23 cellular contexts compared by ENCODE assay signal in genomic region chr5:66242050-66242449, GRCh38.
"Had no signal": no experiment of that assay in that cellular context is flagged by ENCODE, and none has a peak within 500 bp of the region (broad histone marks: within the 10 kb centered on the region; RNA-seq: fewer than 3 reads in every experiment).

No MANE protein-coding gene starts in this region.

- FAIRE-seq: small intestine, urothelium cell line had no signal

- H3K9me3 ChIP-seq: colonic mucosa, esophagus muscularis mucosa, mucosa of descending colon, ovary, psoas muscle, right lobe of liver, tibial nerve had no signal

- H3K27me3 ChIP-seq: colonic mucosa, esophagus muscularis mucosa, ovary, right lobe of liver, tibial nerve had no signal

- DNase-seq: activated B cell treated with CpG ODN at 0.5 μM for 24 hours; activated CD4-positive, alpha-beta memory T cell treated with anti-CD3 and anti-CD28 coated beads for 36 hours; activated CD4-positive, alpha-beta T cell treated with anti-CD3 and anti-CD28 coated beads for 4 hours; activated T-cell treated with anti-CD3 and anti-CD28 coated beads for 4 hours; colonic mucosa; mesenchymal stem cell; mucosa of descending colon; naive B cell; ovary; psoas muscle; right lobe of liver; small intestine; stimulated activated CD4-positive, alpha-beta T cell treated with anti-CD3 and anti-CD28 coated beads, Interleukin-15, amount 100 ng/mL, for 24 hours; stimulated activated CD4-positive, alpha-beta T cell treated with anti-CD3 and anti-CD28 coated beads, Interleukin-2, amount 100 ng/mL, for 48 hours had no signal

- H3K4me1 ChIP-seq: colonic mucosa, esophagus muscularis mucosa, psoas muscle, right lobe of liver, tibial nerve had no signal

- H3K27ac Mint-ChIP-seq: activated B cell treated with CpG ODN at 0.5 μM for 24 hours; activated CD4-positive, alpha-beta memory T cell treated with anti-CD3 and anti-CD28 coated beads for 36 hours; activated naive CD8-positive, alpha-beta T cell; naive B cell; stimulated activated naive CD8-positive, alpha-beta T cell treated with anti-CD3 and anti-CD28 coated beads, Interleukin-15, Interleukin-2, amounts not matched to agents 100 ng/mL and 50 ng/mL, for 24 hours; T-helper 2 cell treated with Interferon-gamma antibody and Interleukin-4, amounts not matched to agents 5 μg/mL and 100 μg/mL, for 36 hours had no signal

- H3K36me3 ChIP-seq: colonic mucosa, esophagus muscularis mucosa, ovary, right lobe of liver, tibial nerve had no signal

- ATAC-seq: mucosa of descending colon, psoas muscle, right lobe of liver had no signal

- H3K4me3 ChIP-seq: colonic mucosa, esophagus muscularis mucosa, mucosa of descending colon, ovary, psoas muscle, right lobe of liver, tibial nerve had no signal

- H3K4me1 Mint-ChIP-seq: activated B cell treated with CpG ODN at 0.5 μM for 24 hours; central memory CD8-positive, alpha-beta T cell; naive B cell had no signal

- H3K9me3 Mint-ChIP-seq: activated B cell treated with CpG ODN at 0.5 μM for 24 hours; activated CD4-positive, alpha-beta memory T cell treated with anti-CD3 and anti-CD28 coated beads for 36 hours; brain; central memory CD8-positive, alpha-beta T cell; naive B cell; neural crest cell; stimulated activated naive CD8-positive, alpha-beta T cell treated with anti-CD3 and anti-CD28 coated beads, Interleukin-15, Interleukin-2, amounts not matched to agents 100 ng/mL and 50 ng/mL, for 24 hours; T-helper 2 cell treated with Interferon-gamma antibody and Interleukin-4, amounts not matched to agents 5 μg/mL and 100 μg/mL, for 36 hours had no signal

- H3K27ac ChIP-seq: colonic mucosa, esophagus muscularis mucosa, ovary, psoas muscle, right lobe of liver, tibial nerve had no signal

- H3K4me3 Mint-ChIP-seq: activated B cell treated with CpG ODN at 0.5 μM for 24 hours; activated CD4-positive, alpha-beta memory T cell treated with anti-CD3 and anti-CD28 coated beads for 36 hours; activated naive CD8-positive, alpha-beta T cell; brain; central memory CD8-positive, alpha-beta T cell; naive B cell; neural crest cell; stimulated activated naive CD8-positive, alpha-beta T cell treated with anti-CD3 and anti-CD28 coated beads, Interleukin-15, Interleukin-2, amounts not matched to agents 100 ng/mL and 50 ng/mL, for 24 hours; T-helper 2 cell treated with Interferon-gamma antibody and Interleukin-4, amounts not matched to agents 5 μg/mL and 100 μg/mL, for 36 hours had no signal

- H3K36me3 Mint-ChIP-seq: activated CD4-positive, alpha-beta memory T cell treated with anti-CD3 and anti-CD28 coated beads for 36 hours; activated naive CD8-positive, alpha-beta T cell; brain; naive B cell had no signal
